Comparison of ENCODE assay signal across 8 cellular contexts in the genomic region with DNA sequence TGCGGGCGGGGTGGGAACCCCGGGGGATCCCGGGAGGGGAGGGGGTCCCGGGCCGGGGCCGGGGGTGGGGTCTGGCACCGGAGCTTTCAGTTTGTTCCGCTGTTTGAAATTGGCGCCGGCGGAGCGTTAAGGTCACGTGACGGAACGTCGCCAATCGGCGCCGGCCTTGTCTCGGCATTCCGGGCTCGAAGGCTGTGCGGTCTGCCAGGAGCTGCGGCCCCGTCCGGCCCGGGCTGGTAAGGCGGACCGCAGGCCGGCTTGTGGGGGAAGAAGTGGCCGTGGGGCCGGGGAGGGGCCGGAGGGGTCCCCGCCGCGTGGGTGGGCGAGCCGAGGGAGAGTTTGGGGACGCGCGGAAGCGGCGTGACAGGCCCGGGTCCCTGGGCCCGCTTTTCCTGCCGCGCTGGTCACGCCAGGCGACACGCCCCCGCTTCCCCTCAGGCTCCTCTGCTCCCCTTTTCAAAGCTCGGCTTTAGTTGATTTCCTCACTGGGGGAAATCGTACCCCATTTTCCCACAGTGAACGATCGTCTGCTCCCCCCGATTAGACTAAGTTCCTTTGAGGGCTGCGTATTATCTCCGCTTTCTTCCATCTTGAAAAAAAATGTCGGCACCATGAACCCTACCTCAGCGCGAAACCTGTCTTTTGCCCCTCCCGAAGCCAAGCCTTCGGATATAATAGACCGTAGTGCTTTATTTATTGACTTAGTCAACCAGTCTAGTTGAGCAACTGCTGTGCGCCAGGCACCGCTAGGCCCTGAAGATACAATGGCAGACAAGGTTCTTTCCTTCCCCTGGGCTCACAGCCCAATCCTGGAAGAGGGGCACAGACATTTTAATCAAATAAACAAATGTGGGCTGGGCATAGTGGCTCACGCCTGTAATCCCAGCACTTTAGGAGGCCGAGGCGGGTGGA. TPM values are rescaled to one million over a fixed set of nuclear protein-coding genes. Genes with fewer than 3 reads are reported as not detected.
DNase-seq lines count a peak whose midpoint lies in the region; ATAC-seq and TF ChIP-seq lines count a peak whose summit lies in the region.

TSS of gene FOXM1 (minus strand) at position 128 of the 912 bp plus-strand sequence. CDS start 2,696 bp downstream, outside the sequence.
TSS of gene RHNO1 (plus strand) at position 177 of the 912 bp plus-strand sequence. CDS start 8,144 bp downstream, outside the sequence.

- ATAC-seq in GM18868 (IDR thresholded peaks at IDR 0.05; ENCODE audit: unreplicated experiment): peak; percentile 71
- ATAC-seq in HG03108 (IDR thresholded peaks at IDR 0.05; ENCODE audit: unreplicated experiment): peak; percentile 75

- H3K4me2 ChIP-seq in mammary epithelial cell (ENCODE audit: insufficient read depth, low read depth, low read length) (peak within 1 kb of the TSS; percentile 99), smooth muscle cell (peak within 1 kb of the TSS; percentile 98)

- H3K9me3 ChIP-seq in A673 (ENCODE audit: low read depth, low read length, poor library complexity, severe bottlenecking) (no peaks in the 10 kb centered on the region), mammary epithelial cell (replicated peaks; ENCODE audit: insufficient read depth, low read length) (no peaks in the 10 kb centered on the region), smooth muscle cell (replicated peaks; ENCODE audit: low read depth) (no peaks in the 10 kb centered on the region)

- in situ Hi-C loops in mammary epithelial cell (cut with MboI; ENCODE audit: low sequenced_read_pairs in 2 of 2): loop anchor here in 1 of 2 donors (25.0 kb wide), 1 partner anchor 160 kb away; no protein-coding TSS in a partner anchor

- H2AFZ ChIP-seq in mammary epithelial cell (ENCODE audit: low read depth, low read length): peak within 1 kb of the TSS; percentile 95
- H2AFZ ChIP-seq in smooth muscle cell (ENCODE audit: low read depth): peak within 1 kb of the TSS; percentile 92

- H3K27me3 ChIP-seq in A673 (replicated peaks; ENCODE audit: insufficient read depth, low read depth, low read length, poor library complexity): no peaks in the 10 kb centered on the region
- no peaks in the 10 kb centered on the region for H3K27me3 ChIP-seq in mammary epithelial cell (ENCODE audit: insufficient read depth, low read length)
- H3K27me3 ChIP-seq in smooth muscle cell (ENCODE audit: low read depth): no peaks in the 10 kb centered on the region

- peak; percentile 93 for DNase-seq in A673 (ENCODE audit: low spot score)
- peak; percentile 81 for DNase-seq in NCI-H2171 treated with DMSO at 0.1 percent for 48 hours (lab: John Stamatoyannopoulos, UW)
- peak; percentile 81 for DNase-seq in mammary epithelial cell
- DNase-seq in iPS-NIHi7 (ENCODE audit: extremely low spot score): peak; percentile 95
- peak; percentile 70 for DNase-seq in smooth muscle cell (lab: John Stamatoyannopoulos, UW; ENCODE audit: unreplicated experiment)

- H3K36me3 ChIP-seq in A673 (ENCODE audit: insufficient read depth, low read length, poor library complexity, severe bottlenecking): peaks cover 42% of the 10 kb centered on the region
- peaks cover 18% of the 10 kb centered on the region for H3K36me3 ChIP-seq in mammary epithelial cell (ENCODE audit: insufficient read depth, low read length)
- no peaks in the 10 kb centered on the region for H3K36me3 ChIP-seq in smooth muscle cell (ENCODE audit: low read depth)

- dilution Hi-C loops in mammary epithelial cell (cut with HindIII; ENCODE audit: low sequenced_read_pairs): no loop called here

- no peak for TF ChIP-seq CTCF in A673 (conservative IDR thresholded peaks at IDR 0.05; ENCODE audit: low read depth, low read length)
- no peak for TF ChIP-seq CTCF in WI38 (IDR thresholded peaks at IDR 0.05; ENCODE audit: low read depth, low read length)
- no peak for TF ChIP-seq CTCF in mammary epithelial cell (conservative IDR thresholded peaks at IDR 0.05 in 1 of 2, IDR thresholded peaks at IDR 0.05 in 1 of 2; ENCODE audit: extremely low read depth in 1 of 2, insufficient read depth in 1 of 2, low read depth in 1 of 2, low read length in 2 of 2)
- no peak for TF ChIP-seq CTCF in smooth muscle cell (IDR thresholded peaks at IDR 0.05; ENCODE audit: borderline replicate concordance, insufficient read depth, poor library complexity, severe bottlenecking)

- BruUV-seq in A673 (replicated peaks; lab: Mats Ljungman, UMichigan): TSS peak; percentile 74
- TSS peak; percentile 78 for BruUV-seq in mammary epithelial cell (replicated peaks; lab: Mats Ljungman, UMichigan)

- H3K4me1 ChIP-seq in A673 (ENCODE audit: insufficient read depth, low read length, poor library complexity, severe bottlenecking): no peaks in the 10 kb centered on the region
- peaks cover 18% of the 10 kb centered on the region for H3K4me1 ChIP-seq in mammary epithelial cell (ENCODE audit: insufficient read depth, low read length)
- H3K4me1 ChIP-seq in smooth muscle cell (ENCODE audit: low read depth): peaks cover 8% of the 10 kb centered on the region

- H3K79me2 ChIP-seq in mammary epithelial cell (ENCODE audit: insufficient read depth, low read length): peaks cover 83% of the 10 kb centered on the region
- H3K79me2 ChIP-seq in smooth muscle cell (ENCODE audit: low read depth): peaks cover 50% of the 10 kb centered on the region

- H4K20me1 ChIP-seq in mammary epithelial cell (ENCODE audit: insufficient read depth, low read length): no peaks in the 10 kb centered on the region
- no peaks in the 10 kb centered on the region for H4K20me1 ChIP-seq in smooth muscle cell (ENCODE audit: low read depth)

- WGBS in mammary epithelial cell (ENCODE audit: low coverage, missing lambda C conversion rate): 0% methylated on average over 14 of the region's 70 CpGs
- WGBS in smooth muscle cell (ENCODE audit: low lambda C conversion rate): under 1% methylated on average over 39 of the region's 70 CpGs

- intact Hi-C loops in A673 (cut with micrococcal nuclease; ENCODE audit: unreplicated experiment) (loop anchor here (1.0 to 2.0 kb wide), 2 partner anchors 34 to 67 kb away; no protein-coding TSS in a partner anchor), mammary epithelial cell (cut with micrococcal nuclease) (loop anchor here (2.0 kb wide), 1 partner anchor 67 kb away; no protein-coding TSS in a partner anchor)

- H3K4me3 ChIP-seq in A673 (ENCODE audit: low read depth, low read length, poor library complexity, severe bottlenecking) (peak within 1 kb of the TSS; percentile 65), WI38 (ENCODE audit: low read depth, low read length) (peak within 1 kb of the TSS; percentile 87), mammary epithelial cell (replicated peaks in 1 of 3; ENCODE audit: insufficient read depth in 1 of 3, low read depth in 2 of 3, low read length in 3 of 3) (peak within 1 kb of the TSS; percentile 63 to 89 (median 77)), smooth muscle cell (peak within 1 kb of the TSS; percentile 81)

- CTCF ChIA-PET in A673 (lab: Charles Lee): interaction anchor here (0.9 to 1.2 kb wide), 2 partner anchors 14 to 21 kb away, joined by 3 to 4 read pairs; partner anchors contain the start of genes TEX52 and TULP3
- CTCF ChIA-PET in mammary epithelial cell (lab: Charles Lee; ENCODE audit: low non-redundant PET): interaction anchor here (0.6 to 1.1 kb wide), 2 partner anchors 8 to 1372 kb away, joined by 3 to 17 read pairs; no protein-coding TSS in a partner anchor

- POLR2A ChIA-PET in A673 (lab: Charles Lee; ENCODE audit: low non-redundant PET): interaction anchor here (0.6 kb wide), 1 partner anchor 77 kb away, joined by 11 read pairs; no protein-coding TSS in a partner anchor

- peaks cover 2% of the 10 kb centered on the region for H3F3A ChIP-seq in smooth muscle cell (ENCODE audit: low read depth)

- H3K27ac ChIP-seq in A673 (ENCODE audit: low read depth, low read length, poor library complexity, severe bottlenecking): peak within 1 kb of the TSS; percentile 86
- H3K27ac ChIP-seq in mammary epithelial cell (ENCODE audit: insufficient read depth, low read depth, low read length): peak within 1 kb of the TSS; percentile 89
- peak within 1 kb of the TSS; percentile 84 for H3K27ac ChIP-seq in smooth muscle cell (ENCODE audit: low read depth)

- H3K9ac ChIP-seq in mammary epithelial cell (ENCODE audit: insufficient read depth, low read length) (peak within 1 kb of the TSS; percentile 87), smooth muscle cell (ENCODE audit: low read depth) (peak within 1 kb of the TSS; percentile 88)

RNA-seq across cellular contexts. Expression of gene FOXM1, which starts in this region (rescaled TPM):
- 198 and 200 TPM in 2 replicates for total RNA-seq in A673 (2021)
- 10 to 100 TPM in 1 of 2 donors, 1 to 10 TPM in 1; 1.0 to 49.9 TPM for total RNA-seq in mammary epithelial cell
- polyA plus RNA-seq in mammary epithelial cell: 38.5 TPM
- 139 TPM for polyA minus RNA-seq in mammary epithelial cell
- total RNA-seq in smooth muscle cell: 2.3 and 3.7 TPM in 2 replicates
- polyA plus RNA-seq in smooth muscle cell: 8.1 and 9.6 TPM in 2 replicates

RNA-seq across cellular contexts. Expression of gene RHNO1, which starts in this region (rescaled TPM):
- total RNA-seq in A673 (2021) (71.7 and 79.9 TPM in 2 replicates), mammary epithelial cell (10 to 100 TPM; 27.0 to 45.1 TPM), smooth muscle cell (20.5 and 22.6 TPM in 2 replicates)
- polyA plus RNA-seq in mammary epithelial cell (37.6 TPM), smooth muscle cell (23.4 and 29.7 TPM in 2 replicates)
- polyA minus RNA-seq in mammary epithelial cell: 48.5 TPM

Comparison
In these comparisons a context has a peak if more than half of its experiments do, and no peak if none do; other contexts are left out.
1. Peak in every context shown above with its lines: DNase-seq, ATAC-seq, H3K4me3 ChIP-seq and H3K27ac ChIP-seq.